Comparison of ENCODE assay signal across 10 cellular contexts in genomic region chr6:14269434-14269833, GRCh38.
"Had no signal": no experiment of that assay in that cellular context is flagged by ENCODE, and none has a peak within 500 bp of the region (broad histone marks: within the 10 kb centered on the region; RNA-seq: fewer than 3 reads in every experiment).

No MANE protein-coding gene starts in this region.

- H3K79me2 ChIP-seq: parathyroid adenoma had no signal

- H3K27ac Mint-ChIP-seq: activated CD4-positive, alpha-beta memory T cell treated with anti-CD3 and anti-CD28 coated beads for 36 hours had no signal

- H3K36me3 Mint-ChIP-seq: activated CD4-positive, alpha-beta memory T cell treated with anti-CD3 and anti-CD28 coated beads for 36 hours had no signal

- H3K4me1 ChIP-seq: gastroesophageal sphincter, parathyroid adenoma had no signal

- H2AFZ ChIP-seq: parathyroid adenoma had no signal

- H3K4me3 ChIP-seq: gastroesophageal sphincter, lung had no signal

- H3K27me3 ChIP-seq: gastroesophageal sphincter had no signal

- H3K4me3 Mint-ChIP-seq: activated CD4-positive, alpha-beta memory T cell treated with anti-CD3 and anti-CD28 coated beads for 36 hours had no signal

- H3K36me3 ChIP-seq: gastroesophageal sphincter had no signal

- H3K27me3 Mint-ChIP-seq: activated CD4-positive, alpha-beta memory T cell treated with anti-CD3 and anti-CD28 coated beads for 36 hours had no signal

- H3K9ac ChIP-seq: parathyroid adenoma had no signal

- ATAC-seq: gastroesophageal sphincter had no signal

- DNase-seq: activated CD4-positive, alpha-beta memory T cell treated with anti-CD3 and anti-CD28 coated beads for 36 hours; activated CD4-positive, alpha-beta T cell treated with anti-CD3 and anti-CD28 coated beads for 1 hour; activated CD8-positive, alpha-beta memory T cell treated with anti-CD3 and anti-CD28 coated beads, Interleukin-2, amount 50 U/mL, for 4 hours; anterior cingulate cortex; erythroblast; stimulated activated CD4-positive, alpha-beta T cell treated with anti-CD3 and anti-CD28 coated beads, Interleukin-1b, Interleukin-23, amount 100 ng/mL, for 48 hours; T1000 had no signal
